ENCODE assay signal across 1 cellular context in genomic region chr22:38317237-38317994, GRCh38.
A peak's percentile ranks its signal among the peaks of the same experiment; 100 is the strongest.
TF ChIP-seq lines count a peak whose summit lies in the region.

Gene CSNK1E, minus strand, starts transcription at chr22:38317433. Its CDS starts 3,276 bp downstream, at chr22:38314157.

TF ChIP-seq in GM12878, 131 proteins besides CTCF, POLR2A, EP300 and RAD21 (continued from another document):
- TF ChIP-seq, protein P1, sequence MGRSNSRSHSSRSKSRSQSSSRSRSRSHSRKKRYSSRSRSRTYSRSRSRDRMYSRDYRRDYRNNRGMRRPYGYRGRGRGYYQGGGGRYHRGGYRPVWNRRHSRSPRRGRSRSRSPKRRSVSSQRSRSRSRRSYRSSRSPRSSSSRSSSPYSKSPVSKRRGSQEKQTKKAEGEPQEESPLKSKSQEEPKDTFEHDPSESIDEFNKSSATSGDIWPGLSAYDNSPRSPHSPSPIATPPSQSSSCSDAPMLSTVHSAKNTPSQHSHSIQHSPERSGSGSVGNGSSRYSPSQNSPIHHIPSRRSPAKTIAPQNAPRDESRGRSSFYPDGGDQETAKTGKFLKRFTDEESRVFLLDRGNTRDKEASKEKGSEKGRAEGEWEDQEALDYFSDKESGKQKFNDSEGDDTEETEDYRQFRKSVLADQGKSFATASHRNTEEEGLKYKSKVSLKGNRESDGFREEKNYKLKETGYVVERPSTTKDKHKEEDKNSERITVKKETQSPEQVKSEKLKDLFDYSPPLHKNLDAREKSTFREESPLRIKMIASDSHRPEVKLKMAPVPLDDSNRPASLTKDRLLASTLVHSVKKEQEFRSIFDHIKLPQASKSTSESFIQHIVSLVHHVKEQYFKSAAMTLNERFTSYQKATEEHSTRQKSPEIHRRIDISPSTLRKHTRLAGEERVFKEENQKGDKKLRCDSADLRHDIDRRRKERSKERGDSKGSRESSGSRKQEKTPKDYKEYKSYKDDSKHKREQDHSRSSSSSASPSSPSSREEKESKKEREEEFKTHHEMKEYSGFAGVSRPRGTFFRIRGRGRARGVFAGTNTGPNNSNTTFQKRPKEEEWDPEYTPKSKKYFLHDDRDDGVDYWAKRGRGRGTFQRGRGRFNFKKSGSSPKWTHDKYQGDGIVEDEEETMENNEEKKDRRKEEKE (IDR thresholded peaks at IDR 0.05): no peak
- TF ChIP-seq, protein P2, sequence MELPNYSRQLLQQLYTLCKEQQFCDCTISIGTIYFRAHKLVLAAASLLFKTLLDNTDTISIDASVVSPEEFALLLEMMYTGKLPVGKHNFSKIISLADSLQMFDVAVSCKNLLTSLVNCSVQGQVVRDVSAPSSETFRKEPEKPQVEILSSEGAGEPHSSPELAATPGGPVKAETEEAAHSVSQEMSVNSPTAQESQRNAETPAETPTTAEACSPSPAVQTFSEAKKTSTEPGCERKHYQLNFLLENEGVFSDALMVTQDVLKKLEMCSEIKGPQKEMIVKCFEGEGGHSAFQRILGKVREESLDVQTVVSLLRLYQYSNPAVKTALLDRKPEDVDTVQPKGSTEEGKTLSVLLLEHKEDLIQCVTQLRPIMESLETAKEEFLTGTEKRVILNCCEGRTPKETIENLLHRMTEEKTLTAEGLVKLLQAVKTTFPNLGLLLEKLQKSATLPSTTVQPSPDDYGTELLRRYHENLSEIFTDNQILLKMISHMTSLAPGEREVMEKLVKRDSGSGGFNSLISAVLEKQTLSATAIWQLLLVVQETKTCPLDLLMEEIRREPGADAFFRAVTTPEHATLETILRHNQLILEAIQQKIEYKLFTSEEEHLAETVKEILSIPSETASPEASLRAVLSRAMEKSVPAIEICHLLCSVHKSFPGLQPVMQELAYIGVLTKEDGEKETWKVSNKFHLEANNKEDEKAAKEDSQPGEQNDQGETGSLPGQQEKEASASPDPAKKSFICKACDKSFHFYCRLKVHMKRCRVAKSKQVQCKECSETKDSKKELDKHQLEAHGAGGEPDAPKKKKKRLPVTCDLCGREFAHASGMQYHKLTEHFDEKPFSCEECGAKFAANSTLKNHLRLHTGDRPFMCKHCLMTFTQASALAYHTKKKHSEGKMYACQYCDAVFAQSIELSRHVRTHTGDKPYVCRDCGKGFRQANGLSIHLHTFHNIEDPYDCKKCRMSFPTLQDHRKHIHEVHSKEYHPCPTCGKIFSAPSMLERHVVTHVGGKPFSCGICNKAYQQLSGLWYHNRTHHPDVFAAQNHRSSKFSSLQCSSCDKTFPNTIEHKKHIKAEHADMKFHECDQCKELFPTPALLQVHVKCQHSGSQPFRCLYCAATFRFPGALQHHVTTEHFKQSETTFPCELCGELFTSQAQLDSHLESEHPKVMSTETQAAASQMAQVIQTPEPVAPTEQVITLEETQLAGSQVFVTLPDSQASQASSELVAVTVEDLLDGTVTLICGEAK (IDR thresholded peaks at IDR 0.05; ENCODE audit: borderline replicate concordance): no peak
- TF ChIP-seq STAT1 (conservative IDR thresholded peaks at IDR 0.05) (no peak), HDAC6 (IDR thresholded peaks at IDR 0.05; ENCODE audit: unreplicated experiment) (no peak), NBN (IDR thresholded peaks at IDR 0.05) (no peak), EGR1 (IDR thresholded peaks at IDR 0.05; ENCODE audit: borderline replicate concordance in 1 of 2, low read depth in 2 of 2, low read length in 2 of 2) (peak in 1 of 2 experiments; percentile 40; a peak in 1 of 3 replicates), ATF7 (IDR thresholded peaks at IDR 0.05; ENCODE audit: low read depth) (peak; percentile 61), ZNF24 (IDR thresholded peaks at IDR 0.05) (no peak), PAX8 (IDR thresholded peaks at IDR 0.05) (no peak), ESRRA (IDR thresholded peaks at IDR 0.05; ENCODE audit: low read length) (no peak), RB1 (IDR thresholded peaks at IDR 0.05; ENCODE audit: borderline replicate concordance) (peak; percentile 20; the same call in 1 of the 2 replicates), YY1 (IDR thresholded peaks at IDR 0.05; ENCODE audit: low read depth, low read length) (peak; percentile 42; the same call in 1 of the 2 replicates), POLR2AphosphoS5 (IDR thresholded peaks at IDR 0.05; ENCODE audit: low read length) (no peak)
- TF ChIP-seq, protein P3, sequence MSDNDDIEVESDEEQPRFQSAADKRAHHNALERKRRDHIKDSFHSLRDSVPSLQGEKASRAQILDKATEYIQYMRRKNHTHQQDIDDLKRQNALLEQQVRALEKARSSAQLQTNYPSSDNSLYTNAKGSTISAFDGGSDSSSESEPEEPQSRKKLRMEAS (IDR thresholded peaks at IDR 0.05; ENCODE audit: low read depth, low read length): no peak
